ENCODE assay signal across 8 cellular contexts in genomic region chr12:113768850-113769249, GRCh38.
"Had no signal": no experiment of that assay in that cellular context is flagged by ENCODE, and none has a peak within 500 bp of the region (broad histone marks: within the 10 kb centered on the region; RNA-seq: fewer than 3 reads in every experiment).

No MANE protein-coding gene starts in this region.

- H3K36me3 ChIP-seq: HAP-1 had no signal

- H2AFZ ChIP-seq: GM23248 had no signal

- H3K9me3 Mint-ChIP-seq: HFFc6 had no signal

- DNase-seq: GM23248, GOT3, H7, HFFc6, KBM-7 had no signal

- FAIRE-seq: HTR-8/SVneo had no signal

- H3K27ac Mint-ChIP-seq: HFFc6 had no signal

- H3K27ac ChIP-seq: GM23248, KMS-11 had no signal

- H3K9ac ChIP-seq: GM23248, KMS-11 had no signal

- H3K9me3 ChIP-seq: HAP-1 had no signal

- H3K4me3 Mint-ChIP-seq: HFFc6 had no signal

- H3K4me2 ChIP-seq: KMS-11 had no signal

- H3K4me3 ChIP-seq: GM23248, HAP-1 had no signal
